In genomic region chr16:30650369-30651123, GRCh38 we compare ENCODE assay signal across 8 cellular contexts.
DNase-seq lines count a peak whose midpoint lies in the region; ATAC-seq and TF ChIP-seq lines count a peak whose summit lies in the region.

PRR14 (plus strand) TSS chr16:30650960; CDS start chr16:30651646, 686 bp downstream.

- DNase-seq in GM04504 (ENCODE audit: low read depth) (peak; percentile 99), NCI-H1092 (lab: John Stamatoyannopoulos, UW) (peak; percentile 99), germinal center (ENCODE audit: low spot score) (peak; percentile 89), non-pigmented ciliary epithelial cell (ENCODE audit: low read depth) (peak; percentile 96), superior temporal gyrus (ENCODE audit: extremely low spot score) (peak; percentile 100)

- no peaks in the 10 kb centered on the region for H3K27me3 Mint-ChIP-seq in activated naive CD4-positive, alpha-beta T cell treated with anti-CD3 and anti-CD28 coated beads, Interleukin-2, amount 50 U/mL, for 24 hours

- H3K4me1 Mint-ChIP-seq in activated naive CD4-positive, alpha-beta T cell treated with anti-CD3 and anti-CD28 coated beads, Interleukin-2, amount 50 U/mL, for 24 hours = peaks cover 23% of the 10 kb centered on the region

- peak within 1 kb of the TSS; percentile 98 for H3K27ac Mint-ChIP-seq in activated naive CD4-positive, alpha-beta T cell treated with anti-CD3 and anti-CD28 coated beads, Interleukin-2, amount 50 U/mL, for 24 hours

- peaks cover 11% of the 10 kb centered on the region for H3K36me3 Mint-ChIP-seq in activated naive CD4-positive, alpha-beta T cell treated with anti-CD3 and anti-CD28 coated beads, Interleukin-2, amount 50 U/mL, for 24 hours

- peak within 1 kb of the TSS; percentile 98 for H3K4me3 Mint-ChIP-seq in activated naive CD4-positive, alpha-beta T cell treated with anti-CD3 and anti-CD28 coated beads, Interleukin-2, amount 50 U/mL, for 24 hours

- ATAC-seq in HG02588 (IDR thresholded peaks at IDR 0.05; ENCODE audit: unreplicated experiment) (peak; percentile 76), SK-N-SH treated with all-trans-retinoic acid at 6 μM for 48 hours (peak; percentile 91)

- no peaks in the 10 kb centered on the region for H3K9me3 Mint-ChIP-seq in activated naive CD4-positive, alpha-beta T cell treated with anti-CD3 and anti-CD28 coated beads, Interleukin-2, amount 50 U/mL, for 24 hours

TF ChIP-seq in SK-N-SH treated with all-trans-retinoic acid at 6 μM for 48 hours, 23 proteins besides CTCF, POLR2A, EP300 and RAD21:
- no peak for TF ChIP-seq ZNF8 (CRISPR knock-in tag; IDR thresholded peaks at IDR 0.05)
- no peak for TF ChIP-seq RARB (CRISPR knock-in tag; IDR thresholded peaks at IDR 0.05)
- no peak for TF ChIP-seq TOX (CRISPR knock-in tag; IDR thresholded peaks at IDR 0.05; ENCODE audit: borderline replicate concordance)
- no peak for TF ChIP-seq ARNTL (CRISPR knock-in tag; IDR thresholded peaks at IDR 0.05; ENCODE audit: borderline replicate concordance, low read depth)
- no peak for TF ChIP-seq PATZ1 (CRISPR knock-in tag; IDR thresholded peaks at IDR 0.05; ENCODE audit: borderline replicate concordance)
- TF ChIP-seq ZFP30 (CRISPR knock-in tag; IDR thresholded peaks at IDR 0.05) = no peak
- TF ChIP-seq TCF4 (CRISPR knock-in tag; IDR thresholded peaks at IDR 0.05; ENCODE audit: borderline replicate concordance) = 0 out of 2 replicates have a peak, but pooled peaks have one; percentile 13
- no peak for TF ChIP-seq ISL1 (CRISPR knock-in tag; IDR thresholded peaks at IDR 0.05)
- no peak for TF ChIP-seq CSDC2 (CRISPR knock-in tag; IDR thresholded peaks at IDR 0.05)
- no peak for TF ChIP-seq OSR1 (CRISPR knock-in tag; IDR thresholded peaks at IDR 0.05)
- TF ChIP-seq CSRNP3 (CRISPR knock-in tag; IDR thresholded peaks at IDR 0.05) = no peak
- 0 out of 2 replicates have a peak, but pooled peaks have one; percentile 12 for TF ChIP-seq ZNF565 (CRISPR knock-in tag; conservative IDR thresholded peaks at IDR 0.05; ENCODE audit: low read depth)
- TF ChIP-seq TSHZ2 (CRISPR knock-in tag; IDR thresholded peaks at IDR 0.05) = no peak; the same call in none of the 2 replicates
- TF ChIP-seq PPARA (CRISPR knock-in tag; IDR thresholded peaks at IDR 0.05; ENCODE audit: borderline replicate concordance) = no peak
- no peak for TF ChIP-seq BACH2 (CRISPR knock-in tag; IDR thresholded peaks at IDR 0.05; ENCODE audit: borderline replicate concordance)
- no peak for TF ChIP-seq POU6F1 (CRISPR knock-in tag; IDR thresholded peaks at IDR 0.05; ENCODE audit: borderline replicate concordance, low read depth)
- TF ChIP-seq CREB5 (CRISPR knock-in tag; IDR thresholded peaks at IDR 0.05; ENCODE audit: low read depth) = no peak
- no peak for TF ChIP-seq ZNF70 (CRISPR knock-in tag; IDR thresholded peaks at IDR 0.05)
- 0 out of 2 replicates have a peak, but pooled peaks have one; percentile 33 for TF ChIP-seq ZFP3 (CRISPR knock-in tag; IDR thresholded peaks at IDR 0.05)
- no peak for TF ChIP-seq ESRRG (CRISPR knock-in tag; IDR thresholded peaks at IDR 0.05)
- no peak for TF ChIP-seq GLIS3 (CRISPR knock-in tag; IDR thresholded peaks at IDR 0.05)
- TF ChIP-seq SNAI2 (CRISPR knock-in tag; IDR thresholded peaks at IDR 0.05) = peak; percentile 82
- no peak for TF ChIP-seq ZC3H10 (CRISPR knock-in tag; IDR thresholded peaks at IDR 0.05)

Comparison
In these comparisons a context has a peak if more than half of its experiments do, and no peak if none do; other contexts are left out.
1. Peak in every context shown above with its lines: DNase-seq and ATAC-seq.